Comparison of ENCODE assay signal across 8 cellular contexts in genomic region chr9:79572032-79572890, GRCh38. TPM values are rescaled to one million over a fixed set of nuclear protein-coding genes. Genes with fewer than 3 reads are reported as not detected.
A peak's percentile ranks its signal among the peaks of the same experiment; 100 is the strongest.
DNase-seq lines count a peak whose midpoint lies in the region; ATAC-seq and TF ChIP-seq lines count a peak whose summit lies in the region.

No MANE protein-coding gene starts in this region.

- peak overlapping the region; percentile 28 for H3K23ac ChIP-seq in IMR-90 (ENCODE audit: low read depth, low read length)

- intact Hi-C loops in IMR-90 (cut with micrococcal nuclease) = loop anchor here (5.0 to 10.0 kb wide), 11 partner anchors 95 to 1207 kb away; no protein-coding TSS in a partner anchor
- intact Hi-C loops in lower lobe of right lung (cut with DNase I) = no loop called here

- TF ChIP-seq CTCF in IMR-90 (conservative IDR thresholded peaks at IDR 0.05; ENCODE audit: low read depth, low read length) (no peak), VCaP (conservative IDR thresholded peaks at IDR 0.05) (no peak), lower lobe of right lung (IDR thresholded peaks at IDR 0.05) (no peak)

- H3K4me1 ChIP-seq in IMR-90 (ENCODE audit: control insufficient read depth, insufficient read depth, low read length) (peaks cover 2% of the 10 kb centered on the region; the same call in 1 of the 2 replicates), lower lobe of right lung (peaks cover 40% of the 10 kb centered on the region)
- H3K4me1 ChIP-seq in effector memory CD4-positive, alpha-beta T cell (ENCODE audit: control insufficient read depth, insufficient read depth, low read length, poor library complexity, severe bottlenecking) = peaks cover 13% of the 10 kb centered on the region

- peak overlapping the region in 1 of 2 experiments; percentile 27; a peak in 2 of 4 replicates for H4K8ac ChIP-seq in IMR-90 (ENCODE audit: low read depth in 2 of 2, low read length in 2 of 2)

- peak overlapping the region; percentile 18 for H2AK9ac ChIP-seq in IMR-90 (replicated peaks; ENCODE audit: low read depth, low read length, poor library complexity)

- TSS peak; percentile 87 for BruUV-seq in IMR-90 (replicated peaks; lab: Mats Ljungman, UMichigan)

- in situ Hi-C loops in G401 (cut with HindIII; ENCODE audit: low sequenced_read_pairs) = no loop called here
- in situ Hi-C loops in IMR-90 (cut with MboI; ENCODE audit: low sequenced_read_pairs) = loop anchor here (10.0 to 25.0 kb wide), 3 partner anchors 377 to 985 kb away; no protein-coding TSS in a partner anchor

- peak overlapping the region; percentile 17; the same call in 1 of the 2 replicates for H3K18ac ChIP-seq in IMR-90 (ENCODE audit: low read depth, low read length)

- H2AFZ ChIP-seq in IMR-90 (replicated peaks; ENCODE audit: low read length, poor library complexity) = peak overlapping the region; percentile 85

- no peak overlapping the region for H2BK20ac ChIP-seq in IMR-90 (ENCODE audit: low read depth, low read length)

- peak overlapping the region; percentile 14; the same call in 1 of the 2 replicates for H2BK120ac ChIP-seq in IMR-90 (ENCODE audit: low read depth, low read length)

- peak; percentile 40 for DNase-seq in G401 (ENCODE audit: low spot score)
- DNase-seq in IMR-90 = peak; percentile 40
- DNase-seq in effector memory CD4-positive, alpha-beta T cell = peak; percentile 8 to 63 (median 52)
- peak; percentile 73 for DNase-seq in lower lobe of right lung
- DNase-seq in stimulated activated naive CD8-positive, alpha-beta T cell treated with anti-CD3 and anti-CD28 coated beads, Interleukin-15, Interleukin-2, amounts not matched to agents 100 U/mL and 50 U/mL, for 24 hours = peak; percentile 59
- no peak for DNase-seq in GDM1 (lab: John Stamatoyannopoulos, UW)
- DNase-seq in NCI-H1694 (lab: John Stamatoyannopoulos, UW) = no peak

- peak overlapping the region; percentile 57; the same call in 1 of the 2 replicates for H3K4me2 ChIP-seq in IMR-90 (ENCODE audit: low read depth, low read length)

- TF ChIP-seq RAD21 in IMR-90 (IDR thresholded peaks at IDR 0.05; ENCODE audit: low read length) = no peak

- CTCF ChIA-PET in IMR-90 (lab: Yijun Ruan, JAX) = interaction anchor here (0.7 to 1.0 kb wide), 4 partner anchors 32 to 317 kb away, joined by 3 to 5 read pairs (median 3); no protein-coding TSS in a partner anchor

- peak; percentile 26; the same call in 1 of the 2 replicates for TF ChIP-seq POLR2A in IMR-90 (IDR thresholded peaks at IDR 0.05; ENCODE audit: low read depth, low read length)

- no peak overlapping the region for H2BK15ac ChIP-seq in IMR-90 (ENCODE audit: low read depth, low read length)

- POLR2A ChIA-PET in IMR-90 (lab: Charles Lee; ENCODE audit: unreplicated experiment) = interaction anchor here (0.7 kb wide), 1 partner anchor 36 kb away, joined by 4 read pairs; no protein-coding TSS in a partner anchor

- peak overlapping the region; percentile 82 for H2BK5ac ChIP-seq in IMR-90 (ENCODE audit: low read depth, low read length, poor library complexity, severe bottlenecking)

- 1% methylated on average over 25 of the region's 89 CpGs; no CpG with 5 or more reads in 1 of the 2 experiments for WGBS in IMR-90 (ENCODE audit: extremely low coverage in 2 of 2, insufficient read length in 1 of 2), 2 experiments

- H3K9me3 ChIP-seq in IMR-90 (ENCODE audit: control insufficient read depth, insufficient read depth, low read length) (no peaks in the 10 kb centered on the region), lower lobe of right lung (no peaks in the 10 kb centered on the region)
- no peaks in the 10 kb centered on the region for H3K9me3 ChIP-seq in effector memory CD4-positive, alpha-beta T cell (ENCODE audit: control insufficient read depth, low read length)

- peak overlapping the region; percentile 95 for H3K9ac ChIP-seq in IMR-90 (ENCODE audit: low read depth, low read length)

- H3K4me3 ChIP-seq in IMR-90 (ENCODE audit: insufficient read depth, low read depth, low read length) = peak overlapping the region; percentile 83
- peak overlapping the region; percentile 86 for H3K4me3 ChIP-seq in effector memory CD4-positive, alpha-beta T cell (ENCODE audit: insufficient read depth, low read depth, low read length, poor library complexity, severe bottlenecking)
- H3K4me3 ChIP-seq in lower lobe of right lung = peak overlapping the region; percentile 73

- H4K5ac ChIP-seq in IMR-90 (ENCODE audit: low read depth, low read length) = no peak overlapping the region

- H3K27ac ChIP-seq in IMR-90 (ENCODE audit: insufficient read depth, low read length) (peak overlapping the region; percentile 63), VCaP (peak overlapping the region; percentile 45), lower lobe of right lung (peak overlapping the region; percentile 93)
- peak overlapping the region; percentile 81 for H3K27ac ChIP-seq in effector memory CD4-positive, alpha-beta T cell (ENCODE audit: insufficient read depth, low read length, poor library complexity, severe bottlenecking)

- H4K91ac ChIP-seq in IMR-90 (ENCODE audit: insufficient read depth, low read depth, low read length) = no peak overlapping the region

- H3K27me3 ChIP-seq in IMR-90 (ENCODE audit: control insufficient read depth, insufficient read depth, low read length) (no peaks in the 10 kb centered on the region), lower lobe of right lung (ENCODE audit: low read depth) (peaks cover 9% of the 10 kb centered on the region)
- H3K27me3 ChIP-seq in effector memory CD4-positive, alpha-beta T cell (replicated peaks; ENCODE audit: control insufficient read depth, insufficient read depth, low read length, poor library complexity, severe bottlenecking) = peaks cover 3% of the 10 kb centered on the region

- H3K56ac ChIP-seq in IMR-90 (ENCODE audit: extremely low read depth, insufficient read depth, low read length) = peak overlapping the region; percentile 57; the same call in 1 of the 2 replicates

- H3K9me1 ChIP-seq in IMR-90 (ENCODE audit: insufficient read depth, low read length) = peaks cover 3% of the 10 kb centered on the region; the same call in 1 of the 2 replicates

- no peaks in the 10 kb centered on the region for H4K20me1 ChIP-seq in IMR-90 (ENCODE audit: insufficient read depth, low read length)

- ATAC-seq in IMR-90 (ENCODE audit: low read depth) (peak; percentile 2), lower lobe of right lung (peak; percentile 29 to 45)
- no peak for ATAC-seq in stimulated activated naive CD8-positive, alpha-beta T cell treated with anti-CD3 and anti-CD28 coated beads, Interleukin-15, Interleukin-2, amounts not matched to agents 100 U/mL and 50 U/mL, for 24 hours

- dilution Hi-C loops in IMR-90 (cut with HindIII; ENCODE audit: low sequenced_read_pairs, unreplicated experiment) = no loop called here

- no peak overlapping the region for H2AK5ac ChIP-seq in IMR-90 (ENCODE audit: low read depth, low read length)

- H3K14ac ChIP-seq in IMR-90 (replicated peaks; ENCODE audit: low read depth, low read length) = peak overlapping the region; percentile 69; the same call in 1 of the 2 replicates

- H3K79me1 ChIP-seq in IMR-90 (ENCODE audit: low read depth in 1 of 2, low read length in 2 of 2) = peaks cover 10 to 23% of the 10 kb centered on the region in 2 experiments; a peak in 3 of 4 replicates

- H3K36me3 ChIP-seq in IMR-90 (ENCODE audit: control insufficient read depth, insufficient read depth, low read length) = no peaks in the 10 kb centered on the region
- H3K36me3 ChIP-seq in effector memory CD4-positive, alpha-beta T cell (ENCODE audit: control insufficient read depth, insufficient read depth, low read length) = no peaks in the 10 kb centered on the region
- no peaks in the 10 kb centered on the region for H3K36me3 ChIP-seq in lower lobe of right lung

- peak overlapping the region; percentile 44; the same call in 1 of the 2 replicates for H3K4ac ChIP-seq in IMR-90 (ENCODE audit: low read depth, low read length)

TF ChIP-seq in IMR-90, 13 proteins besides CTCF, POLR2A, EP300 and RAD21 (continues in another document):
- no peak for TF ChIP-seq CEBPB (IDR thresholded peaks at IDR 0.05; ENCODE audit: low read depth, low read length)
- TF ChIP-seq NFE2L2 (IDR thresholded peaks at IDR 0.05; ENCODE audit: low read depth, low read length) = no peak
- no peak for TF ChIP-seq SMC3 (IDR thresholded peaks at IDR 0.05; ENCODE audit: low read depth, low read length)
- no peak; the same call in 1 of the 2 replicates for TF ChIP-seq CHD1 (IDR thresholded peaks at IDR 0.05; ENCODE audit: low read depth, low read length)
- TF ChIP-seq RFX5 (IDR thresholded peaks at IDR 0.05; ENCODE audit: low read depth, low read length) = no peak
- no peak for TF ChIP-seq FOS (IDR thresholded peaks at IDR 0.05; ENCODE audit: low read depth, low read length)
- no peak for TF ChIP-seq MXI1 (IDR thresholded peaks at IDR 0.05; ENCODE audit: borderline replicate concordance, low read depth, low read length)
- no peak for TF ChIP-seq ELK1 (IDR thresholded peaks at IDR 0.05; ENCODE audit: borderline replicate concordance, low read depth, low read length)
- peak; percentile 69 for TF ChIP-seq BHLHE40 (IDR thresholded peaks at IDR 0.05; ENCODE audit: low read depth, low read length)
- TF ChIP-seq USF2 (IDR thresholded peaks at IDR 0.05; ENCODE audit: low read depth, low read length) = no peak
- peak; percentile 25; the same call in 1 of the 2 replicates for TF ChIP-seq MAZ (IDR thresholded peaks at IDR 0.05; ENCODE audit: borderline replicate concordance, low read depth, low read length)
- TF ChIP-seq MAFK (IDR thresholded peaks at IDR 0.05; ENCODE audit: low read depth, low read length) = no peak

RNA-seq across cellular contexts. Expression of gene TLE4, which starts 0.5 kb away (rescaled TPM):
- total RNA-seq in G401 (2014; rRNA removed; shearing (Covaris generic)) = 65.7 and 78.6 TPM in 2 replicates
- 76.9 and 78.1 TPM in 2 replicates for total RNA-seq in IMR-90 (2012; rRNA removed)
- 68.0 and 69.3 TPM in 2 replicates for polyA plus RNA-seq in IMR-90 (2012; rRNA removed)
- 39.6 and 53.9 TPM in 2 replicates for polyA plus RNA-seq in IMR-90 (2012; cell fraction: cytosol; rRNA removed)
- 105 and 128 TPM in 2 replicates for polyA plus RNA-seq in IMR-90 (2012; cell fraction: nucleus; rRNA removed; ENCODE audit: low replicate concordance)
- total RNA-seq in lower lobe of right lung = 48.6 TPM

Comparison
In these comparisons a context has a peak if more than half of its experiments do, and no peak if none do; other contexts are left out.
1. DNase-seq: peak in G401 (single experiment), IMR-90 (single experiment), effector memory CD4-positive, alpha-beta T cell (3 of 3), lower lobe of right lung (single experiment) and stimulated activated naive CD8-positive, alpha-beta T cell treated with anti-CD3 and anti-CD28 coated beads, Interleukin-15, Interleukin-2, amounts not matched to agents 100 U/mL and 50 U/mL, for 24 hours (single experiment); none in GDM1 (single experiment) and NCI-H1694 (single experiment).
2. Peak in every context shown above with its lines, with median percentiles within 50 percentile points of each other: H3K27ac ChIP-seq and H3K4me3 ChIP-seq.